ENCODE assay signal across 8 cellular contexts in genomic region chr9:120792898-120793765, GRCh38. TPM values are rescaled to one million over a fixed set of nuclear protein-coding genes. Genes with fewer than 3 reads are reported as not detected.
A peak's percentile ranks its signal among the peaks of the same experiment; 100 is the strongest.
DNase-seq lines count a peak whose midpoint lies in the region; ATAC-seq and TF ChIP-seq lines count a peak whose summit lies in the region.

Gene FBXW2 (minus strand): TSS chr9:120793416. CDS start chr9:120788258, 5,158 bp downstream.

- H3K36me3 Mint-ChIP-seq in CD8-positive, alpha-beta T cell = peaks cover 35% of the 10 kb centered on the region

- H3K27ac ChIP-seq in CD8-positive, alpha-beta T cell (ENCODE audit: low read depth, low read length) = peak within 1 kb of the TSS; percentile 88
- peak within 1 kb of the TSS; percentile 78 for H3K27ac ChIP-seq in effector memory CD4-positive, alpha-beta T cell (ENCODE audit: insufficient read depth, low read length, poor library complexity, severe bottlenecking)

- no peaks in the 10 kb centered on the region for H3K36me3 ChIP-seq in CD8-positive, alpha-beta T cell (ENCODE audit: insufficient read depth, low read length)
- peaks cover 6% of the 10 kb centered on the region for H3K36me3 ChIP-seq in effector memory CD4-positive, alpha-beta T cell (ENCODE audit: control insufficient read depth, insufficient read depth, low read length)

- CTCF ChIA-PET in CD8-positive, alpha-beta T cell (lab: Charles Lee) = interaction anchor here (1.0 to 2.5 kb wide), 6 partner anchors 38 to 267 kb away, joined by 3 to 11 read pairs (median 4); partner anchors contain the start of gene CDK5RAP2

- peaks cover 26% of the 10 kb centered on the region for H3K4me1 ChIP-seq in CD8-positive, alpha-beta T cell (ENCODE audit: insufficient read depth, low read length)
- H3K4me1 ChIP-seq in effector memory CD4-positive, alpha-beta T cell (ENCODE audit: control insufficient read depth, insufficient read depth, low read length, poor library complexity, severe bottlenecking) = peaks cover 5% of the 10 kb centered on the region

- peak; percentile 50 to 89 (median 81) for DNase-seq in CD8-positive, alpha-beta T cell
- DNase-seq in HPDE6-E6E7 (ENCODE audit: extremely low spot score) (peak; percentile 91), NOMO-1 (lab: John Stamatoyannopoulos, UW; ENCODE audit: unreplicated experiment in 2 of 2) (peak; percentile 70 to 81), medulla oblongata (ENCODE audit: extremely low spot score) (peak; percentile 93)
- peak; percentile 69 to 75 for DNase-seq in activated CD8-positive, alpha-beta memory T cell treated with anti-CD3 and anti-CD28 coated beads for 4 hours (ENCODE audit: low read depth in 2 of 2)
- DNase-seq in effector memory CD4-positive, alpha-beta T cell = peak; percentile 71 to 81 (median 72)
- peak; percentile 86 to 90 (median 87) for DNase-seq in stimulated activated CD4-positive, alpha-beta T cell treated with anti-CD3 and anti-CD28 coated beads, TNF-alpha, amount 100 ng/mL, for 48 hours (ENCODE audit: low read depth in 3 of 3)

- H3K4me3 ChIP-seq in CD8-positive, alpha-beta T cell (ENCODE audit: low read depth, low read length) = peak within 1 kb of the TSS; percentile 60
- H3K4me3 ChIP-seq in effector memory CD4-positive, alpha-beta T cell (ENCODE audit: insufficient read depth, low read depth, low read length, poor library complexity, severe bottlenecking) = peak within 1 kb of the TSS; percentile 82

- TF ChIP-seq CTCF in CD8-positive, alpha-beta T cell (IDR thresholded peaks at IDR 0.05) = no peak

- POLR2A ChIA-PET in CD8-positive, alpha-beta T cell (lab: Charles Lee) = interaction anchor here (0.6 to 2.2 kb wide), 17 partner anchors 13 to 409 kb away, joined by 3 to 14 read pairs (median 4); partner anchors contain the start of genes MEGF9, PSMD5 and RAB14

- H3K4me1 Mint-ChIP-seq in CD8-positive, alpha-beta T cell (ENCODE audit: low read depth) = peaks cover 60% of the 10 kb centered on the region

- H3K9me3 ChIP-seq in CD8-positive, alpha-beta T cell (ENCODE audit: low read length) = no peaks in the 10 kb centered on the region
- no peaks in the 10 kb centered on the region for H3K9me3 ChIP-seq in effector memory CD4-positive, alpha-beta T cell (ENCODE audit: control insufficient read depth, low read length)

- H3K27me3 Mint-ChIP-seq in CD8-positive, alpha-beta T cell (ENCODE audit: low read depth) = no peaks in the 10 kb centered on the region

- H3K9me3 Mint-ChIP-seq in CD8-positive, alpha-beta T cell = no peaks in the 10 kb centered on the region

- intact Hi-C loops in CD8-positive, alpha-beta T cell (cut with DNase I, micrococcal nuclease) = loop anchor here (1.0 to 5.0 kb wide), 13 partner anchors 49 to 577 kb away; partner anchors contain the start of genes MEGF9 (in 2 of the 2), RAB14 (in 2 of the 2), CNTRL (in 1 of the 2) and PSMD5 (in 1 of the 2)

- no peaks in the 10 kb centered on the region for H3K27me3 ChIP-seq in CD8-positive, alpha-beta T cell (ENCODE audit: insufficient read depth, low read length)
- H3K27me3 ChIP-seq in effector memory CD4-positive, alpha-beta T cell (replicated peaks; ENCODE audit: control insufficient read depth, insufficient read depth, low read length, poor library complexity, severe bottlenecking) = no peaks in the 10 kb centered on the region

- peak within 1 kb of the TSS; percentile 87 for H3K27ac Mint-ChIP-seq in CD8-positive, alpha-beta T cell

- ATAC-seq in CD8-positive, alpha-beta T cell = peak; percentile 81
- ATAC-seq in GM19463 (IDR thresholded peaks at IDR 0.05; ENCODE audit: unreplicated experiment) = peak; percentile 96

- peak within 1 kb of the TSS; percentile 85 for H3K4me3 Mint-ChIP-seq in CD8-positive, alpha-beta T cell

RNA-seq across cellular contexts. Expression of gene FBXW2, which starts in this region (rescaled TPM):
- total RNA-seq in CD8-positive, alpha-beta T cell = 10 to 100 TPM; 51.9 to 54.7 TPM

Comparison
In these comparisons a context has a peak if more than half of its experiments do, and no peak if none do; other contexts are left out.
1. Peak in every context shown above with its lines: DNase-seq, ATAC-seq, H3K4me3 ChIP-seq and H3K27ac ChIP-seq.